ENCODE assay signal across 20 cellular contexts in the genomic region with DNA sequence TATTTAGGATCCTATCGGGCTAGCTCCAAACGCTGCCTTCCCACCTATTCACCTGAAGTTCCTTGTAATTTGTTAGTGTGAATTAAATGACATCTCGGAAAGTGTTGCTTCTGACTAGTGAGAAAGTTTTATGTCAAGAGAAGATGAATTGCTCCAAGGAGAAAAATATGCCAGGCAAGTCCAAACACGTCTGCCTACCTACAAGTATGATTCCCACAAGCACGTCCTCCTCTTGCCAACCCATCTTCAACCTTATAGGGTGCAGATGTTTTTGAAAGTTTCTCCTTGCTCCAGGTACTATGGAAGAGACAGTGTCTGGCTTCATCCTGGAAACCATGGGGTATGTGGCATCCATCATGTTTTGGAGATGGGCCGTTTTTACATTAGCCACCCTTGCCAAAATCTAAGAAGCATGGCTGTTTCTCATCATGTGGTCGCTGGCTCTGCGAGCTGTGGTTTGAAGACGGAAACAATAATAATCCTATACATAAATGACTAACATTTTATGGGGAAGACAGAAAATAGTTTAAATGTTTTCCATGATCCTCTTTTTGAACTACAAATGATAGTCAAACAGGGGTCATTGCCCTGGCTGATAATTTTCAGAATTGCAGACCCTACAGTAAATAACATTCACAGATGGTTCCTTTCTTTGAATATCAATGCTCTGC.
A peak's percentile ranks its signal among the peaks of the same experiment; 100 is the strongest.
DNase-seq lines count a peak whose midpoint lies in the region; ATAC-seq and TF ChIP-seq lines count a peak whose summit lies in the region.
"Had no signal": no experiment of that assay in that cellular context is flagged by ENCODE, and none has a peak within 500 bp of the region (broad histone marks: within the 10 kb centered on the region; RNA-seq: fewer than 3 reads in every experiment).

No MANE protein-coding gene starts in this region.

- dilution Hi-C loops in mammary epithelial cell (cut with HindIII; ENCODE audit: low sequenced_read_pairs): no loop called here

- H3K4me2 ChIP-seq in mammary epithelial cell (ENCODE audit: insufficient read depth, low read depth, low read length) (no peak overlapping the region), Karpas-422 (ENCODE audit: low read depth, low read length, poor library complexity, severe bottlenecking) (no peak overlapping the region), mesendoderm (ENCODE audit: low read length) (no peak overlapping the region)
- H3K4me2 ChIP-seq: GM23338 had no signal

- intact Hi-C loops in mammary epithelial cell (cut with micrococcal nuclease): loop anchor here (5.0 kb wide), 1 partner anchor 114 kb away; no protein-coding TSS in a partner anchor

- H3K9ac ChIP-seq in mammary epithelial cell (ENCODE audit: insufficient read depth, low read length): no peak overlapping the region
- no peak overlapping the region for H3K9ac ChIP-seq in Karpas-422 (ENCODE audit: low read length)
- H3K9ac ChIP-seq in mesendoderm (ENCODE audit: low read length): no peak overlapping the region

- no peak overlapping the region for H3K23ac ChIP-seq in mesendoderm (ENCODE audit: low read length)

- peak; percentile 68 for DNase-seq in AG04450 (ENCODE audit: low read depth, low spot score)
- DNase-seq in LoVo (ENCODE audit: low spot score): peak; percentile 20
- DNase-seq in mammary epithelial cell: peak; percentile 84
- DNase-seq in hepatic stellate cell (ENCODE audit: low spot score): peak; percentile 21
- no peak for DNase-seq in Karpas-422
- DNase-seq in H4 (ENCODE audit: low spot score): no peak
- no peak for DNase-seq in mesendoderm
- DNase-seq: activated CD4-positive, alpha-beta T cell treated with anti-CD3 and anti-CD28 coated beads for 1 hour; activated naive CD8-positive, alpha-beta T cell treated with anti-CD3 and anti-CD28 coated beads, Interleukin-2, amount 50 U/mL, for 24 hours; CD8-positive, alpha-beta T cell; DMS79; left ventricle myocardium inferior; NCI-H2081; NCI-H526; nucleus accumbens; right cardiac atrium had no signal

- H4K8ac ChIP-seq in mesendoderm (ENCODE audit: low read depth, low read length): no peak overlapping the region

- H3K56ac ChIP-seq in mesendoderm (ENCODE audit: low read length): no peak overlapping the region

- H2BK120ac ChIP-seq in mesendoderm (ENCODE audit: low read depth, low read length): no peak overlapping the region

- POLR2A ChIA-PET in AG04450 (lab: Yijun Ruan, JAX): interaction anchor here (0.8 to 1.5 kb wide), 5 partner anchors 30 to 677 kb away, joined by 3 to 4 read pairs (median 3); no protein-coding TSS in a partner anchor

- no peak overlapping the region for H2BK5ac ChIP-seq in mesendoderm (ENCODE audit: low read length)

- H4K5ac ChIP-seq in mesendoderm (ENCODE audit: low read length): no peak overlapping the region

- H3K9me2 ChIP-seq in Karpas-422 (replicated peaks; ENCODE audit: insufficient read depth, low read length): no peaks in the 10 kb centered on the region

- H2AFZ ChIP-seq in mammary epithelial cell (ENCODE audit: low read depth, low read length) (peak overlapping the region; percentile 40), Karpas-422 (ENCODE audit: low read length) (no peak overlapping the region)
- H2AFZ ChIP-seq: GM23338 had no signal

- H3K4me3 ChIP-seq in AG04450 (ENCODE audit: low read depth, low read length): no peak overlapping the region
- no peak overlapping the region for H3K4me3 ChIP-seq in mammary epithelial cell (replicated peaks in 1 of 3; ENCODE audit: insufficient read depth in 1 of 3, low read depth in 2 of 3, low read length in 3 of 3)
- no peak overlapping the region for H3K4me3 ChIP-seq in Karpas-422 (ENCODE audit: low read length)
- no peak overlapping the region for H3K4me3 ChIP-seq in mesendoderm (ENCODE audit: low read length)
- H3K4me3 ChIP-seq: gastroesophageal sphincter, GM23338, left ventricle myocardium inferior had no signal

- H3K79me2 ChIP-seq in mammary epithelial cell (ENCODE audit: insufficient read depth, low read length): no peaks in the 10 kb centered on the region
- H3K79me2 ChIP-seq in Karpas-422 (ENCODE audit: low read length): peaks cover 3% of the 10 kb centered on the region; the same call in 1 of the 2 replicates
- H3K79me2 ChIP-seq in mesendoderm (ENCODE audit: control insufficient read depth, insufficient read depth, low read length): no peaks in the 10 kb centered on the region

- no TSS peak for BruUV-seq in mammary epithelial cell (replicated peaks; lab: Mats Ljungman, UMichigan)

- peaks cover 40% of the 10 kb centered on the region for H3K4me1 ChIP-seq in mammary epithelial cell (ENCODE audit: insufficient read depth, low read length)
- H3K4me1 ChIP-seq in Karpas-422 (ENCODE audit: low read length): peaks cover 12% of the 10 kb centered on the region
- H3K4me1 ChIP-seq in mesendoderm (ENCODE audit: control insufficient read depth, low read depth, low read length): no peaks in the 10 kb centered on the region

- CTCF ChIA-PET in AG04450 (lab: Charles Lee) (interaction anchor here (0.6 to 1.4 kb wide), 4 partner anchors 10 to 849 kb away, joined by 3 read pairs; no protein-coding TSS in a partner anchor), mammary epithelial cell (lab: Charles Lee; ENCODE audit: low non-redundant PET) (no interaction called here)

- H2AK5ac ChIP-seq in mesendoderm (ENCODE audit: low read length): no peak overlapping the region

- H3K4ac ChIP-seq in mesendoderm (ENCODE audit: low read depth, low read length): no peak overlapping the region

- TF ChIP-seq CTCF in AG04450 (IDR thresholded peaks at IDR 0.05; ENCODE audit: low read depth, low read length): no peak
- no peak for TF ChIP-seq CTCF in mammary epithelial cell (conservative IDR thresholded peaks at IDR 0.05 in 1 of 2, IDR thresholded peaks at IDR 0.05 in 1 of 2; ENCODE audit: extremely low read depth in 1 of 2, insufficient read depth in 1 of 2, low read depth in 1 of 2, low read length in 2 of 2)

- no peak overlapping the region for H3K18ac ChIP-seq in mesendoderm (ENCODE audit: low read length)

- 42% methylated on average over 9 of the region's 9 CpGs for WGBS in mammary epithelial cell (ENCODE audit: low coverage, missing lambda C conversion rate)
- no CpG with 5 or more reads among the region's 9 CpGs for WGBS in mesendoderm (ENCODE audit: extremely low coverage, insufficient coverage, low lambda C conversion rate)

- no peak for ATAC-seq in GM19397 (IDR thresholded peaks at IDR 0.05; ENCODE audit: unreplicated experiment)
- ATAC-seq: activated naive CD8-positive, alpha-beta T cell treated with anti-CD3 and anti-CD28 coated beads, Interleukin-2, amount 50 U/mL, for 24 hours; CD8-positive, alpha-beta T cell; gastroesophageal sphincter; GM23338; Panc1; right cardiac atrium had no signal

- H3K9me3 ChIP-seq in AG04450 (ENCODE audit: control insufficient read depth, insufficient read depth, low read length) (peaks cover 7% of the 10 kb centered on the region), mammary epithelial cell (replicated peaks; ENCODE audit: insufficient read depth, low read length) (no peaks in the 10 kb centered on the region), Karpas-422 (ENCODE audit: low read length) (no peaks in the 10 kb centered on the region)
- H3K9me3 ChIP-seq: gastroesophageal sphincter had no signal

- H3K36me3 ChIP-seq in mammary epithelial cell (ENCODE audit: insufficient read depth, low read length) (no peaks in the 10 kb centered on the region), Karpas-422 (ENCODE audit: insufficient read depth, low read length) (no peaks in the 10 kb centered on the region), mesendoderm (ENCODE audit: control insufficient read depth, insufficient read depth, low read length) (no peaks in the 10 kb centered on the region)
- H3K36me3 ChIP-seq: gastroesophageal sphincter, left ventricle myocardium inferior had no signal

- in situ Hi-C loops in mammary epithelial cell (cut with MboI; ENCODE audit: low sequenced_read_pairs in 2 of 2): loop anchor here (5.0 to 25.0 kb wide), 4 partner anchors 286 to 849 kb away; a partner anchor contains a TSS

- no peaks in the 10 kb centered on the region for H3K27me3 ChIP-seq in AG04450 (ENCODE audit: control insufficient read depth, insufficient read depth, low read length)
- H3K27me3 ChIP-seq in mammary epithelial cell (ENCODE audit: insufficient read depth, low read length): no peaks in the 10 kb centered on the region
- no peaks in the 10 kb centered on the region for H3K27me3 ChIP-seq in Karpas-422 (ENCODE audit: low read length)
- H3K27me3 ChIP-seq in mesendoderm (ENCODE audit: insufficient read depth, low read length, poor library complexity): no peaks in the 10 kb centered on the region
- H3K27me3 ChIP-seq: gastroesophageal sphincter had no signal

- no peaks in the 10 kb centered on the region for H3K79me1 ChIP-seq in mesendoderm (ENCODE audit: low read length)

- no peak overlapping the region for H2BK15ac ChIP-seq in mesendoderm (replicated peaks; ENCODE audit: low read depth)

- peak overlapping the region; percentile 80 for H3K27ac ChIP-seq in AG04450 (ENCODE audit: low read depth, low read length)
- H3K27ac ChIP-seq in mammary epithelial cell (ENCODE audit: insufficient read depth, low read depth, low read length): no peak overlapping the region
- no peak overlapping the region for H3K27ac ChIP-seq in Karpas-422 (ENCODE audit: low read length)
- no peak overlapping the region for H3K27ac ChIP-seq in mesendoderm (ENCODE audit: low read depth, low read length)
- H3K27ac ChIP-seq: gastroesophageal sphincter, left ventricle myocardium inferior had no signal

- H4K20me1 ChIP-seq in mammary epithelial cell (ENCODE audit: insufficient read depth, low read length) (no peaks in the 10 kb centered on the region), Karpas-422 (ENCODE audit: insufficient read depth, low read depth, low read length) (no peaks in the 10 kb centered on the region)

Comparison
In these comparisons a context has a peak if more than half of its experiments do, and no peak if none do; other contexts are left out.
1. DNase-seq: peak in AG04450 (single experiment), LoVo (single experiment), mammary epithelial cell (single experiment) and hepatic stellate cell (single experiment); none in Karpas-422 (single experiment), H4 (single experiment) and mesendoderm (single experiment).